1 cellular context compared by ENCODE assay signal in the genomic region with DNA sequence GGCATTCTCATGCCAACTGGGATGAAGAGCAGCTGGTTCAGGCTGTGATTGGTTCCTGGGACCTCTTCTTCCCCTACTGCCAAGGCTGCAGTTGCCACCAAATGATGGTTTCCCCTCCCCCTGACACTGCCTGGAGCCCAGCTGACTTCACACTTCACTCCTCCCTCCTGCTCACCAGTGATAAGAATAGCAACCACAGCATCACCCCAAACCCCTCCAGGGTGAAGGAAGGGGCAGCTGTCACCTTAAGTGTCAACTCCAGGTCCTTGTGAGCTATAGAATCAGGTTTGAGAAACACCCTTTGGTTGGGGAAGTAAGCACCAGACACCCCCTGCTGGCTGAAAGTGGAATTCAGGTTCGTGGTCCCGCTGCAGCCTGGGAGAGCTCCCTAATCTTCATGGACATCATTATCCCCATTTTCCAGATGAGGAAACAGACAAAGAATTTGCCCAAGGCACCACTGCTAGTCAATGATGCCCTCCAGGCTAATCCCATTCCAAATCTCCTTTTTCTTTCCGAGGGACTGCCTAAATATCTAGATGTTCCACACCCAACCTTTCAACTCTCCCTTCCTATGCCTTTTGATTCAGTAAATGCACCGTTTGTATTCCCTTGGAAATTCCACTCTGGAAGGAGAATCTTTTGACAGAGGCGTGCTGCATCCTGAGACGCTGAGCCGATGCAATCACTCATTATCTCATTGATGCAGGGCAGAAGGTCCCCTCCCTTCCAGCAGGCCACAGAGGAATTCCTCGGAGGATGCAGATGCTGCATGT.
TF ChIP-seq lines count a peak whose summit lies in the region.

No MANE protein-coding gene starts in this region.

TF ChIP-seq in HEK293, 187 proteins besides CTCF, POLR2A, EP300 and RAD21 (continued from another document):
- TF ChIP-seq ZNF2 (tag by site-specific recombination; IDR thresholded peaks at IDR 0.05) (peak; percentile 62; the same call in 1 of the 2 replicates), ZNF747 (tag by site-specific recombination; IDR thresholded peaks at IDR 0.05) (no peak), IKZF3 (tag by site-specific recombination; IDR thresholded peaks at IDR 0.05) (peak; percentile 69), ZNF48 (tag by site-specific recombination; IDR thresholded peaks at IDR 0.05) (no peak)
- TF ChIP-seq, protein P1, sequence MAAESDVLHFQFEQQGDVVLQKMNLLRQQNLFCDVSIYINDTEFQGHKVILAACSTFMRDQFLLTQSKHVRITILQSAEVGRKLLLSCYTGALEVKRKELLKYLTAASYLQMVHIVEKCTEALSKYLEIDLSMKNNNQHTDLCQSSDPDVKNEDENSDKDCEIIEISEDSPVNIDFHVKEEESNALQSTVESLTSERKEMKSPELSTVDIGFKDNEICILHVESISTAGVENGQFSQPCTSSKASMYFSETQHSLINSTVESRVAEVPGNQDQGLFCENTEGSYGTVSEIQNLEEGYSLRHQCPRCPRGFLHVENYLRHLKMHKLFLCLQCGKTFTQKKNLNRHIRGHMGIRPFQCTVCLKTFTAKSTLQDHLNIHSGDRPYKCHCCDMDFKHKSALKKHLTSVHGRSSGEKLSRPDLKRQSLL (tag by site-specific recombination; IDR thresholded peaks at IDR 0.05): no peak
- TF ChIP-seq, protein P2, sequence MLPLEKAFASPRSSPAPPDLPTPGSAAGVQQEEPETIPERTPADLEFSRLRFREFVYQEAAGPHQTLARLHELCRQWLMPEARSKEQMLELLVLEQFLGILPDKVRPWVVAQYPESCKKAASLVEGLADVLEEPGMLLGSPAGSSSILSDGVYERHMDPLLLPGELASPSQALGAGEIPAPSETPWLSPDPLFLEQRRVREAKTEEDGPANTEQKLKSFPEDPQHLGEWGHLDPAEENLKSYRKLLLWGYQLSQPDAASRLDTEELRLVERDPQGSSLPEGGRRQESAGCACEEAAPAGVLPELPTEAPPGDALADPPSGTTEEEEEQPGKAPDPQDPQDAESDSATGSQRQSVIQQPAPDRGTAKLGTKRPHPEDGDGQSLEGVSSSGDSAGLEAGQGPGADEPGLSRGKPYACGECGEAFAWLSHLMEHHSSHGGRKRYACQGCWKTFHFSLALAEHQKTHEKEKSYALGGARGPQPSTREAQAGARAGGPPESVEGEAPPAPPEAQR (tag by site-specific recombination; IDR thresholded peaks at IDR 0.05): no peak
